10 cellular contexts compared by ENCODE assay signal in genomic region chr3:177585271-177585670, GRCh38.
"Had no signal": no experiment of that assay in that cellular context is flagged by ENCODE, and none has a peak within 500 bp of the region (broad histone marks: within the 10 kb centered on the region; RNA-seq: fewer than 3 reads in every experiment).

No MANE protein-coding gene starts in this region.

- H3K4me3 ChIP-seq: GM23248, HAP-1 had no signal

- H3K36me3 ChIP-seq: HAP-1 had no signal

- H2AFZ ChIP-seq: GM23248 had no signal

- H3K4me1 ChIP-seq: HAP-1 had no signal

- H3K4me3 Mint-ChIP-seq: HFFc6 had no signal

- H3K27ac ChIP-seq: GM23248, KMS-11 had no signal

- DNase-seq: GM23248, GOT3, H7, HFFc6, IMR-90, KBM-7 had no signal

- H3K9me3 ChIP-seq: HAP-1 had no signal

- H3K27ac Mint-ChIP-seq: HFFc6 had no signal

- FAIRE-seq: HTR-8/SVneo had no signal

- H3K9ac ChIP-seq: GM23248, KMS-11 had no signal

- ATAC-seq: HCT116 had no signal

- H3K4me2 ChIP-seq: KMS-11 had no signal
